Comparison of ENCODE assay signal across 10 cellular contexts in genomic region chr13:113211774-113212173, GRCh38. TPM values are rescaled to one million over a fixed set of nuclear protein-coding genes. Genes with fewer than 3 reads are reported as not detected.
DNase-seq lines count a peak whose midpoint lies in the region; ATAC-seq, FAIRE-seq and TF ChIP-seq lines count a peak whose summit lies in the region.
"Had no signal": no experiment of that assay in that cellular context is flagged by ENCODE, and none has a peak within 500 bp of the region (broad histone marks: within the 10 kb centered on the region; RNA-seq: fewer than 3 reads in every experiment).

No MANE protein-coding gene starts in this region.

- H2BK12ac ChIP-seq in H1 (ENCODE audit: low read depth, low read length) = no peak overlapping the region

- H3K9ac ChIP-seq in H1 (replicated peaks in 1 of 4; ENCODE audit: extremely low read depth in 1 of 4, low read depth in 3 of 4, low read length in 3 of 4) = no peak overlapping the region

- H3K14ac ChIP-seq in H1 (ENCODE audit: insufficient read length) = no peak overlapping the region

- H4K91ac ChIP-seq in H1 (replicated peaks; ENCODE audit: insufficient read length, low read length) = no peak overlapping the region

- H3K9me3 Mint-ChIP-seq in type B pancreatic cell = no peaks in the 10 kb centered on the region

- H3K4me2 ChIP-seq in OCI-LY7 (ENCODE audit: low read length) (no peak overlapping the region), H1 (ENCODE audit: insufficient read depth in 1 of 2, low read depth in 2 of 2, low read length in 2 of 2) (peak overlapping the region in 1 of 2 experiments; percentile 11; a peak in 1 of 4 replicates)

- peak overlapping the region; percentile 50 for H3K27ac Mint-ChIP-seq in type B pancreatic cell

- DNase-seq in stimulated activated CD4-positive, alpha-beta T cell treated with anti-CD3 and anti-CD28 coated beads, Interleukin-15, amount 100 ng/mL, for 24 hours = peak; percentile 32
- DNase-seq in stimulated activated CD4-positive, alpha-beta T cell treated with anti-CD3 and anti-CD28 coated beads, Interleukin-2, amount 100 ng/mL, for 48 hours = no peak
- DNase-seq in OCI-LY7 (ENCODE audit: low spot score) = peak; percentile 7
- no peak for DNase-seq in H1 (ENCODE audit: low read depth in 1 of 2, low spot score in 2 of 2)
- DNase-seq in type B pancreatic cell (ENCODE audit: extremely low spot score, unreplicated experiment) = no peak
- no peak for DNase-seq in superior temporal gyrus (ENCODE audit: extremely low spot score)
- no peak for DNase-seq in thyroid gland

- H3K27me3 ChIP-seq in H1 (replicated peaks in 1 of 4; ENCODE audit: control insufficient read depth in 3 of 4, extremely low read depth in 1 of 4, insufficient read depth in 3 of 4, low read length in 3 of 4) (no peaks in the 10 kb centered on the region), thyroid gland (no peaks in the 10 kb centered on the region)
- H3K27me3 ChIP-seq: cardiac muscle cell had no signal

- H3K23me2 ChIP-seq in H1 (ENCODE audit: low read depth, low read length) = peaks cover 5% of the 10 kb centered on the region

- H3K4me3 Mint-ChIP-seq in type B pancreatic cell = peak overlapping the region; percentile 92

- H2BK120ac ChIP-seq in H1 (replicated peaks; ENCODE audit: low read depth, low read length) = no peak overlapping the region

- no peak overlapping the region for H2BK5ac ChIP-seq in H1 (ENCODE audit: low read depth, low read length)

- peaks cover 14% of the 10 kb centered on the region; the same call in 1 of the 2 replicates for H3K79me1 ChIP-seq in H1 (ENCODE audit: low read depth, low read length)

- no peak for ATAC-seq in HG02623 (IDR thresholded peaks at IDR 0.05; ENCODE audit: unreplicated experiment)

- H3K4me3 ChIP-seq in OCI-LY7 (ENCODE audit: low read depth, low read length, poor library complexity, severe bottlenecking) = no peak overlapping the region
- H3K4me3 ChIP-seq in H1 (ENCODE audit: extremely low read depth in 1 of 4, insufficient read depth in 2 of 4, low read depth in 3 of 4, low read length in 4 of 4) = no peak overlapping the region
- H3K4me3 ChIP-seq in thyroid gland (replicated peaks in 1 of 3) = no peak overlapping the region
- H3K4me3 ChIP-seq: cardiac muscle cell had no signal

- no peaks in the 10 kb centered on the region for H3K9me2 ChIP-seq in OCI-LY7 (ENCODE audit: insufficient read depth, low read length)

- POLR2A ChIA-PET in OCI-LY7 (lab: Charles Lee) = no interaction called here
- POLR2A ChIA-PET in H1 (lab: Charles Lee; ENCODE audit: partially characterized antibody) = interaction anchor here (0.6 to 3.0 kb wide), 9 partner anchors 8 to 51 kb away, joined by 3 to 8 read pairs (median 3); no protein-coding TSS in a partner anchor

- no peak overlapping the region for H3K56ac ChIP-seq in H1 (replicated peaks; ENCODE audit: insufficient read length, low read depth, low read length)

- peak; percentile 35; the same call in 1 of the 2 replicates for TF ChIP-seq CTCF in OCI-LY7 (conservative IDR thresholded peaks at IDR 0.05; ENCODE audit: low read length)
- peak; percentile 47 to 75 (median 70) for TF ChIP-seq CTCF in H1 (IDR thresholded peaks at IDR 0.05; ENCODE audit: control extremely low read depth in 1 of 3, insufficient read depth in 1 of 3, low read depth in 1 of 3, low read length in 3 of 3)
- peak; percentile 50 for TF ChIP-seq CTCF in type B pancreatic cell (conservative IDR thresholded peaks at IDR 0.05)
- no peak for TF ChIP-seq CTCF in thyroid gland (IDR thresholded peaks at IDR 0.05)

- intact Hi-C loops in OCI-LY7 (cut with micrococcal nuclease; ENCODE audit: unreplicated experiment) (loop anchor here (2.0 kb wide), 1 partner anchor 85 kb away; the partner anchor contains the start of gene LAMP1), thyroid gland (cut with DNase I) (loop anchor here (10.0 kb wide), 1 partner anchor 93 kb away; no protein-coding TSS in a partner anchor)

- no peak overlapping the region for H4K5ac ChIP-seq in H1 (ENCODE audit: insufficient read length, low read depth, low read length)

- H2BK20ac ChIP-seq in H1 (ENCODE audit: low read length) = no peak overlapping the region

- no peak overlapping the region for H4K8ac ChIP-seq in H1 (ENCODE audit: extremely low read depth, insufficient read depth, low read length)

- peak; percentile 48 for FAIRE-seq in H1 (lab: Jason Lieb, UNC)
- FAIRE-seq: urothelium cell line had no signal

- peak; percentile 41 to 58; a peak in 3 of 4 replicates for TF ChIP-seq RAD21 in H1 (IDR thresholded peaks at IDR 0.05 in 1 of 2, conservative IDR thresholded peaks at IDR 0.05 in 1 of 2; ENCODE audit: low read depth in 2 of 2, low read length in 2 of 2)

- H3K18ac ChIP-seq in H1 (ENCODE audit: extremely low read depth, low read length) = no peak overlapping the region

- peaks cover 19% of the 10 kb centered on the region for H3K4me1 ChIP-seq in OCI-LY7 (ENCODE audit: insufficient read depth, low read length, poor library complexity, severe bottlenecking)
- peaks cover 3 to 20% (median 12%) of the 10 kb centered on the region in 4 experiments; a peak in 6 of 7 replicates for H3K4me1 ChIP-seq in H1 (replicated peaks in 1 of 4; ENCODE audit: control insufficient read depth in 3 of 4, insufficient read depth in 4 of 4, low read length in 3 of 4)
- peaks cover 34 to 45% of the 10 kb centered on the region in 2 donors for H3K4me1 ChIP-seq in thyroid gland

- H2BK15ac ChIP-seq in H1 (ENCODE audit: low read length) = no peak overlapping the region

- no TSS peak for BruUV-seq in OCI-LY7 (replicated peaks; lab: Mats Ljungman, UMichigan)

- H3K36me3 ChIP-seq in OCI-LY7 (ENCODE audit: insufficient read depth, low read length) = peaks cover 21% of the 10 kb centered on the region
- peaks cover 0 to 10% (median under 1%) of the 10 kb centered on the region in 4 experiments; a peak in 3 of 8 replicates for H3K36me3 ChIP-seq in H1 (ENCODE audit: control insufficient read depth in 2 of 4, insufficient read depth in 4 of 4, low read length in 3 of 4)
- no peaks in the 10 kb centered on the region for H3K36me3 ChIP-seq in thyroid gland

- no peak for TF ChIP-seq POLR2A in H1 (IDR thresholded peaks at IDR 0.05; ENCODE audit: control extremely low read depth in 1 of 2, low read depth in 2 of 2, low read length in 2 of 2)
- TF ChIP-seq POLR2A in thyroid gland (IDR thresholded peaks at IDR 0.05) = no peak

- H3K27me3 Mint-ChIP-seq in type B pancreatic cell = no peaks in the 10 kb centered on the region

- 87% methylated on average over 10 of the region's 10 CpGs; no CpG with 5 or more reads in 1 of the 2 experiments for WGBS in H1 (ENCODE audit: extremely low coverage in 1 of 2, insufficient coverage in 1 of 2, insufficient read length in 1 of 2, insufficient replicate concordance in 2 of 2, low coverage in 1 of 2, low lambda C conversion rate in 2 of 2, missing lambda C conversion rate in 1 of 2), 2 experiments
- 97 to 98% methylated on average over 10 of the region's 10 CpGs for WGBS in thyroid gland, 2 donors

- H3K36me3 Mint-ChIP-seq in type B pancreatic cell = peaks cover 14% of the 10 kb centered on the region

- H3K79me2 ChIP-seq in OCI-LY7 (ENCODE audit: insufficient read depth, low read depth, low read length) = peaks cover 84% of the 10 kb centered on the region
- peaks cover 51 to 84% of the 10 kb centered on the region in 2 experiments for H3K79me2 ChIP-seq in H1 (ENCODE audit: control insufficient read depth in 1 of 2, insufficient read depth in 2 of 2, low read length in 2 of 2)

- CTCF ChIA-PET in OCI-LY7 (lab: Charles Lee; ENCODE audit: unreplicated experiment) (no interaction called here), H1 (lab: Charles Lee; ENCODE audit: partially characterized antibody) (interaction anchor here (0.6 to 0.9 kb wide), 6 partner anchors 18 to 1814 kb away, joined by 3 to 6 read pairs (median 3); no protein-coding TSS in a partner anchor)

- H4K20me1 ChIP-seq in OCI-LY7 (ENCODE audit: insufficient read depth, low read length) (peaks cover 4% of the 10 kb centered on the region; the same call in 1 of the 2 replicates), H1 (replicated peaks in 1 of 2; ENCODE audit: control insufficient read depth in 1 of 2, insufficient read depth in 2 of 2, low read length in 2 of 2) (peaks cover 7 to 18% of the 10 kb centered on the region in 2 experiments)

- H2AFZ ChIP-seq in OCI-LY7 (ENCODE audit: low read length) (no peak overlapping the region), H1 (ENCODE audit: low read length) (no peak overlapping the region)

- no peak overlapping the region for H3K27ac ChIP-seq in OCI-LY7 (ENCODE audit: low read depth, low read length, poor library complexity, severe bottlenecking)
- H3K27ac ChIP-seq in H1 (ENCODE audit: low read depth, low read length) = no peak overlapping the region
- no peak overlapping the region for H3K27ac ChIP-seq in thyroid gland
- H3K27ac ChIP-seq: cardiac muscle cell had no signal

- H3K9me3 ChIP-seq in OCI-LY7 (ENCODE audit: low read length) (no peaks in the 10 kb centered on the region), H1 (ENCODE audit: insufficient read depth in 2 of 2, low read depth in 1 of 2, low read length in 1 of 2) (no peaks in the 10 kb centered on the region), thyroid gland (no peaks in the 10 kb centered on the region)

- TF ChIP-seq EP300 in H1 (IDR thresholded peaks at IDR 0.05; ENCODE audit: borderline replicate concordance in 1 of 2, low read depth in 2 of 2, low read length in 2 of 2) = no peak

- no peak overlapping the region for H3K4ac ChIP-seq in H1 (replicated peaks; ENCODE audit: insufficient read length, low read depth, low read length)

- H2AK5ac ChIP-seq in H1 (ENCODE audit: low read depth, low read length) = no peak overlapping the region

- peaks cover 22% of the 10 kb centered on the region for H3K4me1 Mint-ChIP-seq in type B pancreatic cell (ENCODE audit: unreplicated experiment)

- H3K23ac ChIP-seq in H1 (ENCODE audit: insufficient read length) = no peak overlapping the region

RNA-seq across cellular contexts. Expression of gene CUL4A, which starts 2.4 kb away (rescaled TPM):
- 44.8 and 49.8 TPM in 2 replicates for total RNA-seq in OCI-LY7 (2014; rRNA removed; shearing (Covaris generic))
- 46.6 and 47.1 TPM in 2 replicates for total RNA-seq in OCI-LY7 (2022)
- 99.3 and 101 TPM in 2 replicates for total RNA-seq in H1 (2021; fragmentation: NEBNext Ultra II Directional; extraction: Animal tissue kit (Norgen Biotek cat#: 25700))
- 54.7 and 75.1 TPM in 2 replicates for polyA plus RNA-seq in H1 (2011; rRNA removed)
- polyA plus RNA-seq in H1 (2011; cell fraction: cytosol; rRNA removed) = 59.7 TPM
- 109 TPM for polyA plus RNA-seq in H1 (2011; cell fraction: nucleus; rRNA removed)
- polyA plus RNA-seq in H1 (2012, experiment 1 of 2) = 75.0 to 86.5 TPM (median 78.8 TPM) in 4 replicates
- 36.5 TPM for polyA plus RNA-seq in H1 (2012, experiment 2 of 2)
- polyA plus RNA-seq in H1 (2013, experiment 1 of 2) = 51.4 TPM
- 51.4 TPM for polyA plus RNA-seq in H1 (2013, experiment 2 of 2)
- 85.1 and 87.1 TPM in 2 replicates for polyA minus RNA-seq in H1 (2011; rRNA and poly(A)+ RNA removed)
- 41.0 TPM for polyA minus RNA-seq in H1 (2011; cell fraction: cytosol; rRNA and poly(A)+ RNA removed)
- 91.3 TPM for polyA minus RNA-seq in H1 (2011; cell fraction: nucleus; rRNA and poly(A)+ RNA removed)
- 64.6 and 69.9 TPM in 2 replicates for total RNA-seq in type B pancreatic cell (ENCODE audit: low replicate concordance)
- 100 to 1,000 TPM in 3 of 4 donors, 10 to 100 TPM in 1; 78.9 to 131 (median 122) TPM for total RNA-seq in thyroid gland

RNA-seq across cellular contexts. Expression of gene PCID2, which starts 3.3 kb away (rescaled TPM):
- total RNA-seq in OCI-LY7 (2014; rRNA removed; shearing (Covaris generic)) = 38.3 and 41.9 TPM in 2 replicates
- total RNA-seq in OCI-LY7 (2022) (27.9 and 30.2 TPM in 2 replicates), type B pancreatic cell (ENCODE audit: low replicate concordance) (46.3 and 59.7 TPM in 2 replicates), thyroid gland (10 to 100 TPM; 50.5 to 75.6 (median 56.5) TPM)
- total RNA-seq in H1 (2021; fragmentation: NEBNext Ultra II Directional; extraction: Animal tissue kit (Norgen Biotek cat#: 25700)) = 72.8 and 75.1 TPM in 2 replicates
- polyA plus RNA-seq in H1 (2011; rRNA removed) = 53.8 and 72.4 TPM in 2 replicates
- 93.3 TPM for polyA plus RNA-seq in H1 (2011; cell fraction: cytosol; rRNA removed)
- 68.1 TPM for polyA plus RNA-seq in H1 (2011; cell fraction: nucleus; rRNA removed)
- 64.7 to 89.2 TPM (median 76.4 TPM) in 4 replicates for polyA plus RNA-seq in H1 (2012, experiment 1 of 2)
- polyA plus RNA-seq in H1 (2012, experiment 2 of 2) = 14.9 TPM
- polyA plus RNA-seq in H1 (2013, experiment 1 of 2) = 55.6 TPM
- 51.0 TPM for polyA plus RNA-seq in H1 (2013, experiment 2 of 2)
- polyA minus RNA-seq in H1 (2011; rRNA and poly(A)+ RNA removed) = 82.6 and 138 TPM in 2 replicates
- polyA minus RNA-seq in H1 (2011; cell fraction: cytosol; rRNA and poly(A)+ RNA removed) = 46.4 TPM
- polyA minus RNA-seq in H1 (2011; cell fraction: nucleus; rRNA and poly(A)+ RNA removed) = 79.3 TPM

RNA-seq across cellular contexts. Expression of gene PROZ, which starts 53.3 kb away (rescaled TPM):
- total RNA-seq in OCI-LY7 (2014; rRNA removed; shearing (Covaris generic)) = not detected in 2 replicates
- total RNA-seq in OCI-LY7 (2022) (not detected in 2 replicates), type B pancreatic cell (ENCODE audit: low replicate concordance) (not detected in 2 replicates), thyroid gland (not detected)
- not detected in 2 replicates for total RNA-seq in H1 (2021; fragmentation: NEBNext Ultra II Directional; extraction: Animal tissue kit (Norgen Biotek cat#: 25700))
- polyA plus RNA-seq in H1 (2011; rRNA removed) = 0.05 TPM in 1 of 2 replicates, not detected in the other
- polyA plus RNA-seq in H1 (2011; cell fraction: cytosol; rRNA removed) = 0.05 TPM
- polyA plus RNA-seq in H1 (2011; cell fraction: nucleus; rRNA removed) = 0.68 TPM
- 0.50 to 0.68 TPM (median 0.63 TPM) in 3 of 4 replicates, not detected in the other for polyA plus RNA-seq in H1 (2012, experiment 1 of 2)
- 0.12 TPM for polyA plus RNA-seq in H1 (2012, experiment 2 of 2)
- not detected for polyA plus RNA-seq in H1 (2013, experiment 1 of 2)
- not detected for polyA plus RNA-seq in H1 (2013, experiment 2 of 2)
- polyA minus RNA-seq in H1 (2011; rRNA and poly(A)+ RNA removed) = not detected in 2 replicates
- not detected for polyA minus RNA-seq in H1 (2011; cell fraction: cytosol; rRNA and poly(A)+ RNA removed)
- polyA minus RNA-seq in H1 (2011; cell fraction: nucleus; rRNA and poly(A)+ RNA removed) = not detected
- total RNA-seq: cardiac muscle cell had no signal

Comparison
In these comparisons a context has a peak if more than half of its experiments do, and no peak if none do; other contexts are left out.
1. DNase-seq: peak in stimulated activated CD4-positive, alpha-beta T cell treated with anti-CD3 and anti-CD28 coated beads, Interleukin-15, amount 100 ng/mL, for 24 hours (single experiment) and OCI-LY7 (single experiment); none in stimulated activated CD4-positive, alpha-beta T cell treated with anti-CD3 and anti-CD28 coated beads, Interleukin-2, amount 100 ng/mL, for 48 hours (0 of 2), H1 (0 of 2), type B pancreatic cell (single experiment), superior temporal gyrus (single experiment) and thyroid gland (0 of 2).
2. CTCF ChIP-seq: peak in OCI-LY7 (single experiment), H1 (3 of 3) and type B pancreatic cell (single experiment); none in thyroid gland (0 of 6).